In genomic region chr19:49486710-49487276, GRCh38 we compare ENCODE assay signal across 8 cellular contexts. TPM values are rescaled to one million over a fixed set of nuclear protein-coding genes. Genes with fewer than 3 reads are reported as not detected.
DNase-seq lines count a peak whose midpoint lies in the region; ATAC-seq and TF ChIP-seq lines count a peak whose summit lies in the region.

No MANE protein-coding gene starts in this region.

- intact Hi-C loops in gastrocnemius medialis (cut with DNase I; ENCODE audit: low total_unique reads), result loop anchor here (1.0 kb wide), 2 partner anchors 10 to 33 kb away; partner anchors contain the start of genes ALDH16A1 and RPS11

- H3K27ac ChIP-seq in SK-N-SH (ENCODE audit: low read depth in 2 of 2, low read length in 1 of 2) (peak overlapping the region; percentile 31 to 36; a peak in 2 of 4 replicates), esophagus (ENCODE audit: low read depth in 2 of 2, low read length in 1 of 2) (peak overlapping the region; percentile 86 to 87), gastrocnemius medialis (peak overlapping the region; percentile 82 to 98 (median 90))

- H3K36me3 ChIP-seq in SK-N-SH (replicated peaks in 1 of 2; ENCODE audit: control insufficient read depth in 1 of 2, insufficient read depth in 2 of 2, low read length in 1 of 2) (peaks cover 23 to 34% of the 10 kb centered on the region in 2 experiments), esophagus (ENCODE audit: control insufficient read depth in 2 of 2, insufficient read depth in 2 of 2, low read length in 1 of 2) (peaks cover 20 to 25% of the 10 kb centered on the region in 2 donors), gastrocnemius medialis (peaks cover 0 to 24% of the 10 kb centered on the region in 2 donors)

- TF ChIP-seq POLR2A in gastrocnemius medialis (IDR thresholded peaks at IDR 0.05), result no peak

- peaks cover 38% of the 10 kb centered on the region for H3K79me2 ChIP-seq in SK-N-SH (ENCODE audit: insufficient read depth)

- no peaks in the 10 kb centered on the region for H3K9me3 ChIP-seq in SK-N-SH
- H3K9me3 ChIP-seq in esophagus (ENCODE audit: control insufficient read depth in 2 of 2, insufficient read depth in 1 of 2, low read depth in 1 of 2, low read length in 1 of 2), result no peaks in the 10 kb centered on the region
- H3K9me3 ChIP-seq in gastrocnemius medialis, result no peaks in the 10 kb centered on the region

- no peak for DNase-seq in SK-N-SH
- DNase-seq in gastrocnemius medialis, result no peak
- DNase-seq in NCI-H2227 (lab: John Stamatoyannopoulos, UW; ENCODE audit: unreplicated experiment), result no peak
- DNase-seq in NK-92 treated with Interleukin-12 subunit alpha and Interleukin-12 subunit beta, amount 100 ng/mL, for 24 hours (lab: John Stamatoyannopoulos, UW), result no peak
- no peak for DNase-seq in central memory CD4-positive, alpha-beta T cell

- H3K9me2 ChIP-seq in SK-N-SH, result no peaks in the 10 kb centered on the region

- peaks cover 36% of the 10 kb centered on the region for H3F3A ChIP-seq in SK-N-SH (replicated peaks; ENCODE audit: insufficient read depth)

- no peak for TF ChIP-seq RAD21 in SK-N-SH (IDR thresholded peaks at IDR 0.05; ENCODE audit: low read length)

- no peak overlapping the region for H3K9ac ChIP-seq in SK-N-SH

- in situ Hi-C loops in gastrocnemius medialis (cut with MboI; ENCODE audit: low sequenced_read_pairs in 4 of 4), result no loop called here

- no peak overlapping the region for H3K4me2 ChIP-seq in SK-N-SH

- peak overlapping the region; percentile 86 for H2AFZ ChIP-seq in SK-N-SH (ENCODE audit: low read depth)

- no peak for ATAC-seq in gastrocnemius medialis
- no peak for ATAC-seq in GM21360 (IDR thresholded peaks at IDR 0.05; ENCODE audit: unreplicated experiment)

- TF ChIP-seq EP300 in SK-N-SH (IDR thresholded peaks at IDR 0.05; ENCODE audit: borderline replicate concordance in 1 of 2, low read depth in 1 of 2, low read length in 1 of 2), result no peak

- peaks cover 0 to 21% of the 10 kb centered on the region in 2 experiments; a peak in 1 of 4 replicates for H3K4me1 ChIP-seq in SK-N-SH (ENCODE audit: control insufficient read depth in 1 of 2, insufficient read depth in 2 of 2, low read depth in 1 of 2, low read length in 1 of 2)
- peaks cover 7 to 9% of the 10 kb centered on the region in 2 donors for H3K4me1 ChIP-seq in esophagus (ENCODE audit: control insufficient read depth in 2 of 2, insufficient read depth in 2 of 2, low read length in 1 of 2)
- H3K4me1 ChIP-seq in gastrocnemius medialis, result peaks cover 21 to 29% of the 10 kb centered on the region in 2 donors

- TF ChIP-seq CTCF in GM12875 (IDR thresholded peaks at IDR 0.05; ENCODE audit: borderline replicate concordance, insufficient read depth, low read depth, low read length) (peak; percentile 19; the same call in 1 of the 2 replicates), SK-N-SH (IDR thresholded peaks at IDR 0.05) (no peak), gastrocnemius medialis (IDR thresholded peaks at IDR 0.05 in 4 of 5, conservative IDR thresholded peaks at IDR 0.05 in 1 of 5) (no peak)

- H3K27me3 ChIP-seq in SK-N-SH (ENCODE audit: insufficient read depth) (no peaks in the 10 kb centered on the region), esophagus (ENCODE audit: control insufficient read depth in 1 of 2, insufficient read depth in 2 of 2, low read length in 2 of 2) (no peaks in the 10 kb centered on the region), gastrocnemius medialis (no peaks in the 10 kb centered on the region)

- POLR2A ChIA-PET in SK-N-SH (lab: Yijun Ruan, JAX), result no interaction called here

- peaks cover 32% of the 10 kb centered on the region for H4K20me1 ChIP-seq in SK-N-SH (ENCODE audit: insufficient read depth)

- H3K4me3 ChIP-seq in GM12875 (ENCODE audit: low read depth, low read length) (no peak overlapping the region), SK-N-SH (ENCODE audit: low read depth in 2 of 2, low read length in 1 of 2) (no peak overlapping the region), esophagus (ENCODE audit: low read depth in 1 of 2, low read length in 2 of 2) (peak overlapping the region; percentile 27 to 49), gastrocnemius medialis (peak overlapping the region; percentile 42 to 96 (median 52))

- CTCF ChIA-PET in SK-N-SH (lab: Yijun Ruan, JAX), result interaction anchor here (1.5 to 3.4 kb wide), 2 partner anchors 60 to 83 kb away, joined by 4 to 12 read pairs; no protein-coding TSS in a partner anchor

- 76% methylated on average over 16 of the region's 23 CpGs for WGBS in SK-N-SH (ENCODE audit: low lambda C conversion rate)
- WGBS in esophagus, 2 donors, result 64% methylated on average over 23 of the region's 23 CpGs

TF ChIP-seq in SK-N-SH, 30 proteins besides CTCF, POLR2A, EP300 and RAD21 (continues in another document):
- no peak for TF ChIP-seq IRF3 (IDR thresholded peaks at IDR 0.05; ENCODE audit: low read depth, low read length)
- TF ChIP-seq SIN3A (IDR thresholded peaks at IDR 0.05; ENCODE audit: borderline replicate concordance, low read depth, low read length), result no peak
- TF ChIP-seq NRF1 (IDR thresholded peaks at IDR 0.05; ENCODE audit: low read depth, low read length), result no peak
- TF ChIP-seq NFIC (IDR thresholded peaks at IDR 0.05; ENCODE audit: borderline replicate concordance), result no peak
- TF ChIP-seq, protein P1, sequence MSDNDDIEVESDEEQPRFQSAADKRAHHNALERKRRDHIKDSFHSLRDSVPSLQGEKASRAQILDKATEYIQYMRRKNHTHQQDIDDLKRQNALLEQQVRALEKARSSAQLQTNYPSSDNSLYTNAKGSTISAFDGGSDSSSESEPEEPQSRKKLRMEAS (IDR thresholded peaks at IDR 0.05; ENCODE audit: low read depth), result no peak
- TF ChIP-seq USF2 (IDR thresholded peaks at IDR 0.05; ENCODE audit: borderline replicate concordance, low read depth, low read length), result no peak

RNA-seq across cellular contexts. Expression of gene RPL13A, which starts 0.6 kb away (rescaled TPM):
- 2,604 and 2,748 TPM in 2 replicates for polyA plus RNA-seq in SK-N-SH (2012; rRNA removed)
- polyA plus RNA-seq in SK-N-SH (2012; cell fraction: cytosol; rRNA removed), result 2,326 and 2,436 TPM in 2 replicates
- polyA plus RNA-seq in SK-N-SH (2012; cell fraction: nucleus; rRNA removed), result 1,109 and 1,392 TPM in 2 replicates
- 1,000 to 10,000 TPM; 1,631 to 2,695 TPM for polyA plus RNA-seq in esophagus
- 1,000 to 10,000 TPM; 1,565 to 2,260 (median 1,899) TPM for total RNA-seq in gastrocnemius medialis

RNA-seq across cellular contexts. Expression of gene RPS11, which starts 9.4 kb away (rescaled TPM):
- 6,915 and 7,579 TPM in 2 replicates for polyA plus RNA-seq in SK-N-SH (2012; rRNA removed)
- polyA plus RNA-seq in SK-N-SH (2012; cell fraction: cytosol; rRNA removed), result 7,077 and 7,731 TPM in 2 replicates
- polyA plus RNA-seq in SK-N-SH (2012; cell fraction: nucleus; rRNA removed), result 2,096 and 3,427 TPM in 2 replicates
- polyA plus RNA-seq in esophagus, result 1,000 to 10,000 TPM; 3,079 to 3,912 TPM
- total RNA-seq in gastrocnemius medialis, result 1,000 to 10,000 TPM; 2,509 to 3,015 (median 2,721) TPM

RNA-seq across cellular contexts. Expression of gene FLT3LG, which starts 12.8 kb away (rescaled TPM):
- polyA plus RNA-seq in SK-N-SH (2012; rRNA removed) (4.0 and 6.4 TPM in 2 replicates), esophagus (1 to 10 TPM; 7.2 to 9.5 TPM)
- 2.0 and 3.1 TPM in 2 replicates for polyA plus RNA-seq in SK-N-SH (2012; cell fraction: cytosol; rRNA removed)
- 6.6 and 7.5 TPM in 2 replicates for polyA plus RNA-seq in SK-N-SH (2012; cell fraction: nucleus; rRNA removed)
- 1 to 10 TPM in 3 of 4 donors, under 1 TPM in 1; 0.91 to 2.7 (median 1.2) TPM for total RNA-seq in gastrocnemius medialis

RNA-seq across cellular contexts. Expression of gene FCGRT, which starts 25.7 kb away (rescaled TPM):
- polyA plus RNA-seq in SK-N-SH (2012; rRNA removed) (75.3 and 91.4 TPM in 2 replicates), esophagus (10 to 100 TPM; 27.7 to 36.9 TPM)
- 41.3 and 62.1 TPM in 2 replicates for polyA plus RNA-seq in SK-N-SH (2012; cell fraction: cytosol; rRNA removed)
- polyA plus RNA-seq in SK-N-SH (2012; cell fraction: nucleus; rRNA removed), result 108 and 132 TPM in 2 replicates
- 10 to 100 TPM; 54.8 to 68.2 (median 59.7) TPM for total RNA-seq in gastrocnemius medialis

RNA-seq across cellular contexts. Expression of gene ALDH16A1, which starts 33.8 kb away (rescaled TPM):
- polyA plus RNA-seq in SK-N-SH (2012; rRNA removed) (13.6 and 15.7 TPM in 2 replicates), esophagus (10 to 100 TPM; 29.4 to 29.9 TPM)
- polyA plus RNA-seq in SK-N-SH (2012; cell fraction: cytosol; rRNA removed), result 4.0 and 10.0 TPM in 2 replicates
- polyA plus RNA-seq in SK-N-SH (2012; cell fraction: nucleus; rRNA removed), result 44.6 and 65.5 TPM in 2 replicates
- total RNA-seq in gastrocnemius medialis, result 10 to 100 TPM in 2 of 4 donors, 1 to 10 TPM in 2; 8.0 to 12.6 (median 9.9) TPM

Comparison
In these comparisons a context has a peak if more than half of its experiments do, and no peak if none do; other contexts are left out.
1. H3K4me3 ChIP-seq: peak in esophagus (2 of 2) and gastrocnemius medialis (4 of 4); none in GM12875 (single experiment) and SK-N-SH (0 of 2).
2. H3K27ac ChIP-seq: peak in every context shown above with its lines; median percentile 90 in gastrocnemius medialis; 86 in esophagus; 34 in SK-N-SH.